In genomic region chr3:12135029-12135634, GRCh38 we compare ENCODE assay signal across 8 cellular contexts. TPM values are rescaled to one million over a fixed set of nuclear protein-coding genes. Genes with fewer than 3 reads are reported as not detected.
DNase-seq lines count a peak whose midpoint lies in the region; ATAC-seq, FAIRE-seq and TF ChIP-seq lines count a peak whose summit lies in the region.

No MANE protein-coding gene starts in this region.

- H3K27ac ChIP-seq in left lung: no peak overlapping the region

- peak; percentile 89 for FAIRE-seq in H54 (lab: Jason Lieb, UNC)

- peak; percentile 87 to 91 for TF ChIP-seq CTCF in left lung (IDR thresholded peaks at IDR 0.05)

- no peak for TF ChIP-seq POLR2A in H54 (IDR thresholded peaks at IDR 0.05; ENCODE audit: low read depth, low read length)

- intact Hi-C loops in left lung (cut with DNase I): loop anchor here in 1 of 2 donors (5.0 kb wide), 1 partner anchor 342 kb away; no protein-coding TSS in a partner anchor

- H3K4me1 ChIP-seq in left lung: peaks cover 0 to 16% of the 10 kb centered on the region in 2 donors

- peaks cover 0 to 5% of the 10 kb centered on the region in 2 donors for H3K27me3 ChIP-seq in left lung

- no peaks in the 10 kb centered on the region for H3K36me3 ChIP-seq in left lung

- no peaks in the 10 kb centered on the region for H3K9me3 ChIP-seq in left lung

- no peak overlapping the region for H3K4me3 ChIP-seq in left lung

- DNase-seq in NCI-H1694 treated with DMSO at 0.1 percent for 48 hours (lab: John Stamatoyannopoulos, UW) (peak; percentile 5), NCI-H1694 (lab: John Stamatoyannopoulos, UW) (no peak), H54 (ENCODE audit: insufficient read length, low spot score) (peak; percentile 49), LoVo (ENCODE audit: low spot score) (peak; percentile 81), cerebellar cortex (ENCODE audit: low spot score) (peak; percentile 77), left lung (peak; percentile 72 to 95)
- DNase-seq in activated CD4-positive, CD25-positive, alpha-beta regulatory T cell (lab: John Stamatoyannopoulos, UW): peak in 3 of 4 experiments; percentile 7 to 28 (median 26)
- DNase-seq in stimulated activated CD4-positive, alpha-beta T cell treated with anti-CD3 and anti-CD28 coated beads, TNF-alpha, amount 100 ng/mL, for 4 hours (ENCODE audit: low read depth in 3 of 3): peak; percentile 19 to 36 (median 22)

- ATAC-seq in left lung: peak; percentile 97

RNA-seq across cellular contexts. Expression of gene TIMP4, which starts 23.6 kb away (rescaled TPM):
- total RNA-seq in left lung: 10 to 100 TPM in 1 of 2 donors, under 1 TPM in 1; 0.93 to 11.3 TPM
